Comparison of ENCODE assay signal across 10 cellular contexts in genomic region chr1:111275079-111275478, GRCh38. TPM values are rescaled to one million over a fixed set of nuclear protein-coding genes. Genes with fewer than 3 reads are reported as not detected.
DNase-seq lines count a peak whose midpoint lies in the region; ATAC-seq and TF ChIP-seq lines count a peak whose summit lies in the region.
"Had no signal": no experiment of that assay in that cellular context is flagged by ENCODE, and none has a peak within 500 bp of the region (broad histone marks: within the 10 kb centered on the region; RNA-seq: fewer than 3 reads in every experiment).

No MANE protein-coding gene starts in this region.

- peak overlapping the region; percentile 79 for H3K27ac Mint-ChIP-seq in activated CD4-positive, alpha-beta memory T cell treated with anti-CD3 and anti-CD28 coated beads for 36 hours

- H3K9me3 Mint-ChIP-seq in activated CD4-positive, alpha-beta memory T cell treated with anti-CD3 and anti-CD28 coated beads for 36 hours: no peaks in the 10 kb centered on the region

- H3K4me3 Mint-ChIP-seq in activated CD4-positive, alpha-beta memory T cell treated with anti-CD3 and anti-CD28 coated beads for 36 hours: no peak overlapping the region

- POLR2A ChIA-PET in activated CD4-positive, alpha-beta memory T cell treated with anti-CD3 and anti-CD28 coated beads for 36 hours (lab: Charles Lee): interaction anchor here (1.3 kb wide), 1 partner anchor 54 kb away, joined by 3 read pairs; no protein-coding TSS in a partner anchor

- peak in 1 of 4 donors; percentile 31 for TF ChIP-seq EP300 in upper lobe of left lung (IDR thresholded peaks at IDR 0.05)

- peak; percentile 91 to 98 for ATAC-seq in left cardiac atrium
- ATAC-seq in upper lobe of left lung (ENCODE audit: low FRiP score in 2 of 2): peak; percentile 74 to 89
- ATAC-seq in HG03039 (IDR thresholded peaks at IDR 0.05; ENCODE audit: unreplicated experiment): no peak
- no peak for ATAC-seq in HG02870 (IDR thresholded peaks at IDR 0.05; ENCODE audit: unreplicated experiment)

- no peak overlapping the region for H3K27ac ChIP-seq in upper lobe of left lung
- H3K27ac ChIP-seq: cardiac muscle cell had no signal

- no peaks in the 10 kb centered on the region for H3K4me1 ChIP-seq in upper lobe of left lung
- H3K4me1 ChIP-seq: Caco-2 had no signal

- H3K36me3 Mint-ChIP-seq in activated CD4-positive, alpha-beta memory T cell treated with anti-CD3 and anti-CD28 coated beads for 36 hours: no peaks in the 10 kb centered on the region

- peaks cover 36% of the 10 kb centered on the region for H3K4me1 Mint-ChIP-seq in activated CD4-positive, alpha-beta memory T cell treated with anti-CD3 and anti-CD28 coated beads for 36 hours (ENCODE audit: low read depth)

- no peak for TF ChIP-seq POLR2A in upper lobe of left lung (IDR thresholded peaks at IDR 0.05)

- peak; percentile 51 for DNase-seq in activated naive CD4-positive, alpha-beta T cell treated with Interleukin-2 at 50 U/mL for 16 hours
- no peak for DNase-seq in activated naive CD4-positive, alpha-beta T cell (lab: John Stamatoyannopoulos, UW)
- DNase-seq in activated CD4-positive, alpha-beta memory T cell treated with anti-CD3 and anti-CD28 coated beads for 36 hours: peak; percentile 69
- DNase-seq in left cardiac atrium (peak; percentile 71), upper lobe of left lung (peak in 1 of 2 donors; percentile 51), NCI-H2107 (lab: John Stamatoyannopoulos, UW) (no peak)
- DNase-seq: Caco-2 had no signal

- no peak overlapping the region for H3K4me3 ChIP-seq in upper lobe of left lung
- H3K4me3 ChIP-seq: cardiac muscle cell had no signal

- WGBS in upper lobe of left lung, 2 donors: 50 to 68% methylated on average over 1 of the region's 1 CpG

- intact Hi-C loops in activated CD4-positive, alpha-beta memory T cell treated with anti-CD3 and anti-CD28 coated beads for 36 hours (cut with micrococcal nuclease): loop anchor here (2.0 to 5.0 kb wide), 3 partner anchors 46 to 482 kb away; partner anchors contain the start of genes CEPT1, DDX20 and DRAM2
- intact Hi-C loops in left cardiac atrium (cut with DNase I): no loop called here

- H3K27me3 Mint-ChIP-seq in activated CD4-positive, alpha-beta memory T cell treated with anti-CD3 and anti-CD28 coated beads for 36 hours: peaks cover 21% of the 10 kb centered on the region

- no peaks in the 10 kb centered on the region for H3K9me3 ChIP-seq in upper lobe of left lung
- H3K9me3 ChIP-seq: Caco-2 had no signal

- H3K36me3 ChIP-seq in upper lobe of left lung: no peaks in the 10 kb centered on the region
- H3K36me3 ChIP-seq: cardiac muscle cell had no signal

- no peak for TF ChIP-seq CTCF in upper lobe of left lung (IDR thresholded peaks at IDR 0.05)

- H3K27me3 ChIP-seq in upper lobe of left lung: peaks cover 0 to 15% (median 4%) of the 10 kb centered on the region in 4 donors
- H3K27me3 ChIP-seq: cardiac muscle cell had no signal

- CTCF ChIA-PET in activated CD4-positive, alpha-beta memory T cell treated with anti-CD3 and anti-CD28 coated beads for 36 hours (lab: Charles Lee): interaction anchor here (0.9 to 3.0 kb wide), 2 partner anchors 52 to 58 kb away, joined by 4 to 11 read pairs; no protein-coding TSS in a partner anchor

RNA-seq across cellular contexts. Expression of gene CHIA, which starts 15.6 kb away (rescaled TPM):
- total RNA-seq in activated CD4-positive, alpha-beta memory T cell treated with anti-CD3 and anti-CD28 coated beads for 36 hours: not detected
- not detected for total RNA-seq in left cardiac atrium
- 100 to 1,000 TPM in 1 of 6 donors, 10 to 100 TPM in 2, 1 to 10 TPM in 2, not detected in 1; 1.1 to 207 (median 18.9) TPM for total RNA-seq in upper lobe of left lung
- total RNA-seq: Caco-2, cardiac muscle cell had no signal

RNA-seq across cellular contexts. Expression of gene CHI3L2, which starts 47.6 kb away (rescaled TPM):
- 1 to 10 TPM; 2.2 to 2.8 TPM for total RNA-seq in activated CD4-positive, alpha-beta memory T cell treated with anti-CD3 and anti-CD28 coated beads for 36 hours
- 10 to 100 TPM; 11.7 to 36.8 TPM for total RNA-seq in left cardiac atrium
- 100 to 1,000 TPM in 1 of 6 donors, 10 to 100 TPM in 4, 1 to 10 TPM in 1; 2.1 to 115 (median 21.3) TPM for total RNA-seq in upper lobe of left lung
- total RNA-seq: Caco-2, cardiac muscle cell had no signal

Comparison
In these comparisons a context has a peak if more than half of its experiments do, and no peak if none do; other contexts are left out.
1. DNase-seq: peak in activated naive CD4-positive, alpha-beta T cell treated with Interleukin-2 at 50 U/mL for 16 hours (single experiment), activated CD4-positive, alpha-beta memory T cell treated with anti-CD3 and anti-CD28 coated beads for 36 hours (single experiment) and left cardiac atrium (single experiment); none in activated naive CD4-positive, alpha-beta T cell (0 of 4) and NCI-H2107 (single experiment).
2. ATAC-seq: peak in left cardiac atrium (2 of 2) and upper lobe of left lung (2 of 2); none in HG03039 (single experiment) and HG02870 (single experiment).